ENCODE assay signal across 8 cellular contexts in the genomic region with DNA sequence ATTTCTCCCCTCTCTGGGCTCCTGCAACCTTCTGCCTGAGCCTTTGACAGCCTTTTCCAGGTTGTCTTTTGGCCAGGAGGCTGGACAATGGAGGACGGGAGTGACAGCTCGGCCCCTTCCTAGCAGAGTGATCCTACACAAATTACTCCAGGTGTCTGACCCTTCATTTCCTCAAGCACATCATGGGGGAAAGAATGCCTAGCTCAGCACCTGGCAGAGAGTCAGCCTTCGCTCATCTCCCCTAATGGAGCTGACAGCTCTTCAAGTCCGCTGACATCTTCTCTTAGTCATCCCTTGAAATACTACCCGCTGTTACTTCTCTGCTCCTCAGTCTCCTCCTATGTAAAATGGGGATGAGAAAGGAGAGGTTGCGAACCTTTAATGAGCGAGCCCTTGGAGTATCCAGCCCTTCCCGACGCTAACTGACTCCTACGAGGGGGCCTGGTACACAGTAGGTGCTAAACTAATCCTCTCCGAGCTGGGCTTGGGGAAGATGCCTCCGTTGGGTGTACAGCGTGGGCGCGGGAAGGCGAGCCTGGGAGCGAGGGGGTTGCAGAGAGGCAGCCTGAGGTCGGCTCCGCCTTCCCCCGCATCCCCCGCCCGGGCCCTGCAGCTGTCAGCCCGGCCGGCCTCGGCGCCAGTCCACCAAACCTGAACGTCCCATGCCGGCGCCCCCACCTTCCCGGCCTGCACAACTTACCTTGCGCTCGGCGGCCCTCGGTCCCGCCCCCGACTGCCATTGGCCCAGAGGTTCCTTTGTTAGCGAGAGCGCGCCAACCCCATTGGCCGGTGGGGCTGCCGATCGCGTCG. TPM values are rescaled to one million over a fixed set of nuclear protein-coding genes. Genes with fewer than 3 reads are reported as not detected.
DNase-seq lines count a peak whose midpoint lies in the region; ATAC-seq, FAIRE-seq and TF ChIP-seq lines count a peak whose summit lies in the region.

No MANE protein-coding gene starts in this region.

- no peak for TF ChIP-seq CTCF in AG09319 (IDR thresholded peaks at IDR 0.05; ENCODE audit: low read depth, low read length)
- TF ChIP-seq CTCF in keratinocyte (optimal IDR thresholded peaks at IDR 0.05 in 1 of 3, IDR thresholded peaks at IDR 0.05 in 1 of 3, conservative IDR thresholded peaks at IDR 0.05 in 1 of 3; ENCODE audit: extremely low read depth in 1 of 3, insufficient read depth in 2 of 3, low read length in 3 of 3), result no peak

- H3K9me3 Mint-ChIP-seq in central memory CD8-positive, alpha-beta T cell, result no peaks in the 10 kb centered on the region

- peaks cover 41% of the 10 kb centered on the region for H3K79me2 ChIP-seq in keratinocyte (ENCODE audit: control insufficient read depth, insufficient read depth, low read length)

- H3K36me3 ChIP-seq in keratinocyte (ENCODE audit: control insufficient read depth in 2 of 2, extremely low read depth in 1 of 2, insufficient read depth in 2 of 2, low read length in 2 of 2), result no peaks in the 10 kb centered on the region

- peaks cover 30% of the 10 kb centered on the region for H3K4me1 ChIP-seq in keratinocyte (ENCODE audit: control insufficient read depth, extremely low read depth, insufficient read depth, low read length)

- DNase-seq in AG09319 (ENCODE audit: extremely low read depth, low read depth), result peak; percentile 93
- DNase-seq in NCI-H345 (lab: John Stamatoyannopoulos, UW), result peak; percentile 94
- peak; percentile 96 for DNase-seq in activated CD4-positive, CD25-positive, alpha-beta regulatory T cell treated with anti-CD3 and anti-CD28 coated beads, Interleukin-2, amount 50 U/mL, for 16 hours (ENCODE audit: low read depth, low spot score)
- peak; percentile 90 to 91 for DNase-seq in central memory CD8-positive, alpha-beta T cell (ENCODE audit: low spot score in 2 of 2)
- peak; percentile 72 for DNase-seq in keratinocyte (ENCODE audit: low read depth, low spot score)
- DNase-seq in stimulated activated CD4-positive, alpha-beta T cell treated with anti-CD3 and anti-CD28 coated beads, Interleukin-12 subunit alpha, Interleukin-12 subunit beta, amount 100 ng/mL, for 4 hours, result peak; percentile 98

- peak overlapping the region; percentile 87 for H2AFZ ChIP-seq in keratinocyte (ENCODE audit: control insufficient read depth, low read length)

- H3K27ac Mint-ChIP-seq in central memory CD8-positive, alpha-beta T cell (ENCODE audit: low read depth), result no peak overlapping the region

- H3K27me3 ChIP-seq in keratinocyte (ENCODE audit: control insufficient read depth, extremely low read depth, insufficient read depth, low read length), result no peaks in the 10 kb centered on the region

- dilution Hi-C loops in keratinocyte (cut with MboI; ENCODE audit: extremely low pct_ligation_motif_present, low sequenced_read_pairs), result no loop called here

- H3K4me2 ChIP-seq in keratinocyte (ENCODE audit: control insufficient read depth, extremely low read depth, insufficient read depth, low read depth, low read length), result peak overlapping the region; percentile 87

- H3K4me3 Mint-ChIP-seq in central memory CD8-positive, alpha-beta T cell, result peak overlapping the region; percentile 81

- H3K27ac ChIP-seq in keratinocyte (ENCODE audit: control insufficient read depth, insufficient read depth, low read length), result peak overlapping the region; percentile 62

- FAIRE-seq in keratinocyte (lab: Jason Lieb, UNC), result peak; percentile 86

- peak overlapping the region; percentile 65 for H3K9ac ChIP-seq in keratinocyte (ENCODE audit: control insufficient read depth, extremely low read depth, insufficient read depth, low read length)

- peaks cover 2% of the 10 kb centered on the region for H3K9me1 ChIP-seq in keratinocyte (ENCODE audit: control insufficient read depth, extremely low read depth, insufficient read depth, low read length)

- peaks cover 19% of the 10 kb centered on the region for H4K20me1 ChIP-seq in keratinocyte (ENCODE audit: control insufficient read depth, extremely low read depth, insufficient read depth, low read length)

- peaks cover 47% of the 10 kb centered on the region for H3K4me1 Mint-ChIP-seq in central memory CD8-positive, alpha-beta T cell

- ATAC-seq in GM19043 (IDR thresholded peaks at IDR 0.05; ENCODE audit: low read depth, unreplicated experiment) (peak; percentile 90), HG03342 (IDR thresholded peaks at IDR 0.05; ENCODE audit: unreplicated experiment) (peak; percentile 91)
- peak; percentile 98 for ATAC-seq in central memory CD8-positive, alpha-beta T cell (replicated peaks; ENCODE audit: extremely low read depth, poor library complexity, severe bottlenecking)

- H3K9me3 ChIP-seq in keratinocyte (ENCODE audit: control insufficient read depth, low read depth, low read length), result no peaks in the 10 kb centered on the region

- peak overlapping the region; percentile 44 to 79 (median 69) for H3K4me3 ChIP-seq in keratinocyte (ENCODE audit: control insufficient read depth in 2 of 3, extremely low read depth in 1 of 3, insufficient read depth in 2 of 3, low read depth in 1 of 3, low read length in 3 of 3)

- no peaks in the 10 kb centered on the region for H3K27me3 Mint-ChIP-seq in central memory CD8-positive, alpha-beta T cell

- H3K36me3 Mint-ChIP-seq in central memory CD8-positive, alpha-beta T cell (ENCODE audit: insufficient read depth), result peaks cover 5% of the 10 kb centered on the region

RNA-seq across cellular contexts. Expression of a gene that starts 0.5 kb away (rescaled TPM):
- 76.4 to 113 TPM (median 93.2 TPM) in 3 replicates for polyA plus RNA-seq in keratinocyte
- 241 TPM for polyA plus RNA-seq in keratinocyte (2011; ENCODE audit: low read depth)
- 61.6 and 75.3 TPM in 2 replicates for polyA plus RNA-seq in keratinocyte (2011; cell fraction: cytosol; rRNA removed)
- polyA plus RNA-seq in keratinocyte (2011; cell fraction: nucleus; rRNA removed), result 160 and 188 TPM in 2 replicates
- 132 and 155 TPM in 2 replicates for polyA plus RNA-seq in keratinocyte (2012; ENCODE audit: low replicate concordance)
- 188 to 396 TPM (median 205 TPM) in 3 replicates for polyA minus RNA-seq in keratinocyte
- polyA minus RNA-seq in keratinocyte (2011; cell fraction: cytosol; rRNA and poly(A)+ RNA removed), result 102 TPM
- 123 and 162 TPM in 2 replicates for polyA minus RNA-seq in keratinocyte (2011; cell fraction: nucleus; rRNA and poly(A)+ RNA removed)

Comparison
In these comparisons a context has a peak if more than half of its experiments do, and no peak if none do; other contexts are left out.
1. Peak in every context shown above with its lines: DNase-seq, ATAC-seq, H3K4me3 ChIP-seq and H3K27ac ChIP-seq.